Comparison of ENCODE assay signal across 22 cellular contexts in genomic region chr2:106012591-106013347, GRCh38.
DNase-seq lines count a peak whose midpoint lies in the region; ATAC-seq and TF ChIP-seq lines count a peak whose summit lies in the region.
"Had no signal": no experiment of that assay in that cellular context is flagged by ENCODE, and none has a peak within 500 bp of the region (broad histone marks: within the 10 kb centered on the region; RNA-seq: fewer than 3 reads in every experiment).

No MANE protein-coding gene starts in this region.

- peaks cover 6% of the 10 kb centered on the region for H3K36me3 Mint-ChIP-seq in natural killer cell treated with Interleukin-12 subunit alpha and Interleukin-12 subunit beta and Interleukin-15 and Interleukin-18, amount 100 ng/mL, for 72 hours
- H3K36me3 Mint-ChIP-seq in natural killer cell: no peaks in the 10 kb centered on the region
- H3K36me3 Mint-ChIP-seq: CD14-positive monocyte had no signal

- H3K4me1 ChIP-seq in iPS-20b (ENCODE audit: insufficient read depth, low read length) (peaks cover 9% of the 10 kb centered on the region), Karpas-422 (ENCODE audit: low read length) (no peaks in the 10 kb centered on the region)
- H3K4me1 ChIP-seq: HAP-1 had no signal

- no peak overlapping the region for H2AFZ ChIP-seq in Karpas-422 (ENCODE audit: low read length)

- no peaks in the 10 kb centered on the region for H3K27me3 Mint-ChIP-seq in natural killer cell treated with Interleukin-12 subunit alpha and Interleukin-12 subunit beta and Interleukin-15 and Interleukin-18, amount 100 ng/mL, for 72 hours
- H3K27me3 Mint-ChIP-seq in natural killer cell (ENCODE audit: low read depth in 2 of 2): no peaks in the 10 kb centered on the region

- H3K4me3 ChIP-seq in iPS-20b (ENCODE audit: low read length) (peak overlapping the region; percentile 38; the same call in 1 of the 2 replicates), Karpas-422 (ENCODE audit: low read length) (no peak overlapping the region)
- H3K4me3 ChIP-seq: HAP-1, MG63 had no signal

- H3K9me3 Mint-ChIP-seq in natural killer cell treated with Interleukin-12 subunit alpha and Interleukin-12 subunit beta and Interleukin-15 and Interleukin-18, amount 100 ng/mL, for 72 hours: peaks cover 4% of the 10 kb centered on the region
- no peaks in the 10 kb centered on the region for H3K9me3 Mint-ChIP-seq in natural killer cell

- H3K9ac ChIP-seq in iPS-20b (ENCODE audit: low read depth, low read length) (no peak overlapping the region), Karpas-422 (ENCODE audit: low read length) (no peak overlapping the region)

- H3K9me2 ChIP-seq in Karpas-422 (replicated peaks; ENCODE audit: insufficient read depth, low read length): 0 out of 2 replicates have a peak, but pooled peaks cover 4% of the 10 kb centered on the region

- no peak for TF ChIP-seq CTCF in natural killer cell (IDR thresholded peaks at IDR 0.05)

- peak; percentile 62 to 74 for ATAC-seq in natural killer cell treated with Interleukin-12 subunit alpha and Interleukin-12 subunit beta and Interleukin-15 and Interleukin-18, amount 100 ng/mL, for 72 hours
- ATAC-seq in natural killer cell (no peak), GM21381 (IDR thresholded peaks at IDR 0.05; ENCODE audit: unreplicated experiment) (no peak)
- ATAC-seq: Panc1, SK-N-SH treated with all-trans-retinoic acid at 6 μM for 48 hours had no signal

- H4K20me1 ChIP-seq in Karpas-422 (ENCODE audit: insufficient read depth, low read depth, low read length): no peaks in the 10 kb centered on the region

- intact Hi-C loops in natural killer cell (cut with micrococcal nuclease): no loop called here

- H3K79me2 ChIP-seq in Karpas-422 (ENCODE audit: low read length): no peaks in the 10 kb centered on the region

- H3K27ac ChIP-seq in iPS-20b (ENCODE audit: low read length): no peak overlapping the region
- H3K27ac ChIP-seq in Karpas-422 (ENCODE audit: low read length): no peak overlapping the region

- H3K27me3 ChIP-seq in iPS-20b (ENCODE audit: insufficient read depth, low read length): no peaks in the 10 kb centered on the region
- H3K27me3 ChIP-seq in Karpas-422 (ENCODE audit: low read length): no peaks in the 10 kb centered on the region
- H3K27me3 ChIP-seq: MG63 had no signal

- no peak overlapping the region for H3K4me2 ChIP-seq in Karpas-422 (ENCODE audit: low read depth, low read length, poor library complexity, severe bottlenecking)

- DNase-seq in natural killer cell treated with Interleukin-12 subunit alpha and Interleukin-12 subunit beta and Interleukin-15 and Interleukin-18, amount 100 ng/mL, for 72 hours (ENCODE audit: low spot score): no peak
- DNase-seq in natural killer cell (no peak), cerebellum (ENCODE audit: low spot score) (peak; percentile 73), Karpas-422 (no peak), NCI-H2171 (lab: John Stamatoyannopoulos, UW) (no peak)
- DNase-seq: EL, MG63, NCI-H1092, NCI-H1436, NCI-H187 treated with DMSO at 0.1 percent for 48 hours, NCI-H2107, NCI-H2227 treated with DMSO at 0.1 percent for 48 hours, NCI-H510A, NCI-H748 treated with DMSO at 0.1 percent for 48 hours, SIG-M5 had no signal

- H3K36me3 ChIP-seq in iPS-20b (ENCODE audit: insufficient read depth, low read depth, low read length) (no peaks in the 10 kb centered on the region), Karpas-422 (ENCODE audit: insufficient read depth, low read length) (no peaks in the 10 kb centered on the region)
- H3K36me3 ChIP-seq: HAP-1, MG63 had no signal

- H3K4me1 Mint-ChIP-seq in natural killer cell treated with Interleukin-12 subunit alpha and Interleukin-12 subunit beta and Interleukin-15 and Interleukin-18, amount 100 ng/mL, for 72 hours (ENCODE audit: low read depth in 2 of 2): peaks cover 10 to 20% of the 10 kb centered on the region in 2 donors
- no peaks in the 10 kb centered on the region for H3K4me1 Mint-ChIP-seq in natural killer cell
- H3K4me1 Mint-ChIP-seq: B cell, CD14-positive monocyte had no signal

- H3K9me3 ChIP-seq in iPS-20b (ENCODE audit: insufficient read depth, low read depth, low read length): peaks cover 3% of the 10 kb centered on the region
- no peaks in the 10 kb centered on the region for H3K9me3 ChIP-seq in Karpas-422 (ENCODE audit: low read length)
- H3K9me3 ChIP-seq: HAP-1, MG63 had no signal

- H3K4me3 Mint-ChIP-seq in natural killer cell treated with Interleukin-12 subunit alpha and Interleukin-12 subunit beta and Interleukin-15 and Interleukin-18, amount 100 ng/mL, for 72 hours: no peak overlapping the region
- no peak overlapping the region for H3K4me3 Mint-ChIP-seq in natural killer cell
- H3K4me3 Mint-ChIP-seq: B cell, CD14-positive monocyte had no signal

- peak overlapping the region in 1 of 2 donors; percentile 32 for H3K27ac Mint-ChIP-seq in natural killer cell treated with Interleukin-12 subunit alpha and Interleukin-12 subunit beta and Interleukin-15 and Interleukin-18, amount 100 ng/mL, for 72 hours
- no peak overlapping the region for H3K27ac Mint-ChIP-seq in natural killer cell
- H3K27ac Mint-ChIP-seq: B cell had no signal

Comparison
In these comparisons a context has a peak if more than half of its experiments do, and no peak if none do; other contexts are left out.
1. ATAC-seq: peak in natural killer cell treated with Interleukin-12 subunit alpha and Interleukin-12 subunit beta and Interleukin-15 and Interleukin-18, amount 100 ng/mL, for 72 hours (2 of 2); none in natural killer cell (0 of 3) and GM21381 (single experiment).